13 cellular contexts compared by ENCODE assay signal in the genomic region with DNA sequence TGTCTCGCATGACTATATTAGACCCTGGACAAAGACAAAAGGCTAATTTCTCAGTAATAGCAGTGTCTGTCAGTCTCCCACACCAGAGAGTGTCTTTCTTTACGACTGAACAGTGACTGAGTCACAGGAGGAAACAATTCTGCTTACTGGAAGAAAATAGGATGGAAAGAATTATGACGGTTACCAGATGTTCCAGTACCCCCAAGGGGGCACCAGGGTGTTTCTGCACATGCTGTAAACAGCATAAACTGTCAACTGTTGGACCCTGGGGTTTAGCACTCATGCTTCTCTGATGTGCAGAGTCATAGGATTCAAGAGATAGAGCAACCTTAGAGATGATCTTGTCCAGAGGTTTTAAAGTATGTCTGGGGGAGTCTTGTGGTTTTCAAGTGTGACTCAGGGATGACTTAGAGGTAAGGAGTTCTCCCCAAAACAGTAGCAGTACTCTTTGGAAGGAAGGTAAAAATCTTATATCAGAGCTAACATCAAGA.
A peak's percentile ranks its signal among the peaks of the same experiment; 100 is the strongest.
DNase-seq lines count a peak whose midpoint lies in the region; ATAC-seq lines count a peak whose summit lies in the region.
"Had no signal": no experiment of that assay in that cellular context is flagged by ENCODE, and none has a peak within 500 bp of the region (broad histone marks: within the 10 kb centered on the region; RNA-seq: fewer than 3 reads in every experiment).

No MANE protein-coding gene starts in this region.

- peak; percentile 71 for DNase-seq in COLO829 (ENCODE audit: low spot score)
- peak; percentile 86 for DNase-seq in NAMALWA (ENCODE audit: low spot score)
- DNase-seq in NCI-H1930 (lab: John Stamatoyannopoulos, UW) = no peak
- no peak for DNase-seq in activated CD4-positive, alpha-beta T cell treated with anti-CD3 and anti-CD28 coated beads for 4 hours
- DNase-seq: activated effector memory CD4-positive, alpha-beta T cell treated with Interleukin-2 at 50 U/mL for 16 hours; effector memory CD8-positive, alpha-beta T cell; HFFc6; NCI-H2171 had no signal

- H3K4me3 Mint-ChIP-seq in dendritic cell treated with granulocyte-macrophage colony-stimulating factor and Interleukin-4, amounts not matched to agents 40 ng/mL and 50 ng/mL, for 4 days = no peak overlapping the region
- H3K4me3 Mint-ChIP-seq: effector memory CD8-positive, alpha-beta T cell; HFFc6 had no signal

- H3K27ac ChIP-seq in mesodermal cell (ENCODE audit: low read depth, low read length, severe bottlenecking) = peak overlapping the region; percentile 61
- H3K27ac ChIP-seq: thoracic aorta had no signal

- no peaks in the 10 kb centered on the region for H3K27me3 Mint-ChIP-seq in dendritic cell treated with granulocyte-macrophage colony-stimulating factor and Interleukin-4, amounts not matched to agents 40 ng/mL and 50 ng/mL, for 4 days
- H3K27me3 Mint-ChIP-seq: effector memory CD8-positive, alpha-beta T cell had no signal

- H3K9me3 Mint-ChIP-seq in dendritic cell treated with granulocyte-macrophage colony-stimulating factor and Interleukin-4, amounts not matched to agents 40 ng/mL and 50 ng/mL, for 4 days = peaks cover 7% of the 10 kb centered on the region

- WGBS in mesodermal cell (ENCODE audit: insufficient coverage in 2 of 2), 2 experiments = 80 to 86% methylated on average over 1 to 3 of the region's 3 CpGs

- H3K9me3 ChIP-seq in mesodermal cell (ENCODE audit: control insufficient read depth, low read length) = peaks cover 4% of the 10 kb centered on the region
- H3K9me3 ChIP-seq: thoracic aorta had no signal

- peaks cover 11% of the 10 kb centered on the region for H3K4me1 Mint-ChIP-seq in dendritic cell treated with granulocyte-macrophage colony-stimulating factor and Interleukin-4, amounts not matched to agents 40 ng/mL and 50 ng/mL, for 4 days (ENCODE audit: low read depth)

- peaks cover 6% of the 10 kb centered on the region for H3K4me1 ChIP-seq in mesodermal cell (ENCODE audit: control insufficient read depth, insufficient read depth, low read length, poor library complexity, severe bottlenecking)

- H3K27ac Mint-ChIP-seq in dendritic cell treated with granulocyte-macrophage colony-stimulating factor and Interleukin-4, amounts not matched to agents 40 ng/mL and 50 ng/mL, for 4 days = peak overlapping the region; percentile 19
- H3K27ac Mint-ChIP-seq: effector memory CD8-positive, alpha-beta T cell; HFFc6 had no signal

- no peaks in the 10 kb centered on the region for H3K36me3 ChIP-seq in mesodermal cell (ENCODE audit: control insufficient read depth, insufficient read depth, low read length)
- H3K36me3 ChIP-seq: thoracic aorta had no signal

- ATAC-seq in HG03175 (IDR thresholded peaks at IDR 0.05; ENCODE audit: unreplicated experiment) (no peak), HG02852 (IDR thresholded peaks at IDR 0.05; ENCODE audit: unreplicated experiment) (no peak)
- ATAC-seq: effector memory CD8-positive, alpha-beta T cell had no signal

- no peaks in the 10 kb centered on the region for H3K36me3 Mint-ChIP-seq in dendritic cell treated with granulocyte-macrophage colony-stimulating factor and Interleukin-4, amounts not matched to agents 40 ng/mL and 50 ng/mL, for 4 days (ENCODE audit: low read depth)

- H3K4me3 ChIP-seq in mesodermal cell (ENCODE audit: extremely low read depth, insufficient read depth, low read length, poor library complexity, severe bottlenecking) = no peak overlapping the region
- H3K4me3 ChIP-seq: thoracic aorta had no signal

- intact Hi-C loops in dendritic cell treated with granulocyte-macrophage colony-stimulating factor and Interleukin-4, amounts not matched to agents 40 ng/mL and 50 ng/mL, for 4 days (cut with micrococcal nuclease) = no loop called here

Comparison
In these comparisons a context has a peak if more than half of its experiments do, and no peak if none do; other contexts are left out.
1. DNase-seq: peak in COLO829 (single experiment) and NAMALWA (single experiment); none in NCI-H1930 (0 of 2) and activated CD4-positive, alpha-beta T cell treated with anti-CD3 and anti-CD28 coated beads for 4 hours (0 of 2).